ENCODE assay signal across 17 cellular contexts in genomic region chr6:107533415-107534059, GRCh38.
"Had no signal": no experiment of that assay in that cellular context is flagged by ENCODE, and none has a peak within 500 bp of the region (broad histone marks: within the 10 kb centered on the region; RNA-seq: fewer than 3 reads in every experiment).

No MANE protein-coding gene starts in this region.

- H3K27ac Mint-ChIP-seq: activated naive CD4-positive, alpha-beta T cell treated with anti-CD3 and anti-CD28 coated beads, Interleukin-2, amount 50 U/mL, for 72 hours; activated T-helper 1 cell treated with anti-CD3 and anti-CD28 coated beads, Interleukin-12 subunit alpha, Interleukin-12 subunit beta, Interleukin-2, Interleukin-4 antibody, amounts not matched to agents 30 ng/mL and 10 ng/mL and 1 ng/mL, durations not matched to agents 14 hours and 24 hours and 36 hours; natural killer cell; stimulated activated effector memory CD8-positive, alpha-beta T cell treated with anti-CD3 and anti-CD28 coated beads, Interleukin-12 subunit alpha, Interleukin-12 subunit beta, amount 100 ng/mL, for 72 hours had no signal

- ATAC-seq: activated naive CD4-positive, alpha-beta T cell treated with anti-CD3 and anti-CD28 coated beads, Interleukin-2, amount 50 U/mL, for 72 hours; lower lobe of right lung; natural killer cell; stimulated activated effector memory CD8-positive, alpha-beta T cell treated with anti-CD3 and anti-CD28 coated beads, Interleukin-12 subunit alpha, Interleukin-12 subunit beta, amount 100 ng/mL, for 72 hours had no signal

- H3K4me3 Mint-ChIP-seq: activated T-helper 1 cell treated with anti-CD3 and anti-CD28 coated beads, Interleukin-12 subunit alpha, Interleukin-12 subunit beta, Interleukin-2, Interleukin-4 antibody, amounts not matched to agents 30 ng/mL and 10 ng/mL and 1 ng/mL, durations not matched to agents 14 hours and 24 hours and 36 hours; natural killer cell; stimulated activated effector memory CD8-positive, alpha-beta T cell treated with anti-CD3 and anti-CD28 coated beads, Interleukin-12 subunit alpha, Interleukin-12 subunit beta, amount 100 ng/mL, for 72 hours had no signal

- H3K9me3 Mint-ChIP-seq: activated naive CD4-positive, alpha-beta T cell treated with anti-CD3 and anti-CD28 coated beads, Interleukin-2, amount 50 U/mL, for 72 hours; activated T-helper 1 cell treated with anti-CD3 and anti-CD28 coated beads, Interleukin-12 subunit alpha, Interleukin-12 subunit beta, Interleukin-2, Interleukin-4 antibody, amounts not matched to agents 30 ng/mL and 10 ng/mL and 1 ng/mL, durations not matched to agents 14 hours and 24 hours and 36 hours; natural killer cell; stimulated activated effector memory CD8-positive, alpha-beta T cell treated with anti-CD3 and anti-CD28 coated beads, Interleukin-12 subunit alpha, Interleukin-12 subunit beta, amount 100 ng/mL, for 72 hours had no signal

- DNase-seq: activated CD4-positive, alpha-beta T cell treated with anti-CD3 and anti-CD28 coated beads, Interleukin-2, amount 50 U/mL, for 4 hours; activated gamma-delta T cell treated with Interleukin-2 at 50 U/mL for 16 hours; adrenal gland; lower lobe of right lung; natural killer cell; occipital lobe; small intestine; stimulated activated CD4-positive, alpha-beta T cell treated with anti-CD3 and anti-CD28 coated beads, Interleukin-4, amount 100 ng/mL, for 24 hours; stomach; SW 1271; T-helper 2 cell; WERI-Rb-1 had no signal

- H3K4me3 ChIP-seq: adrenal gland, dorsolateral prefrontal cortex, lower lobe of right lung, stomach, upper lobe of left lung had no signal

- H3K4me1 Mint-ChIP-seq: natural killer cell; stimulated activated effector memory CD8-positive, alpha-beta T cell treated with anti-CD3 and anti-CD28 coated beads, Interleukin-12 subunit alpha, Interleukin-12 subunit beta, amount 100 ng/mL, for 72 hours had no signal

- H3K9me3 ChIP-seq: adrenal gland, lower lobe of right lung, stomach, upper lobe of left lung had no signal

- H3K27me3 ChIP-seq: adrenal gland, dorsolateral prefrontal cortex, stomach, upper lobe of left lung had no signal

- H3K36me3 ChIP-seq: adrenal gland, lower lobe of right lung, stomach, upper lobe of left lung, WERI-Rb-1 had no signal

- H3K27ac ChIP-seq: adrenal gland, lower lobe of right lung, stomach, upper lobe of left lung, WERI-Rb-1 had no signal

- H3K4me1 ChIP-seq: adrenal gland had no signal

- H3K36me3 Mint-ChIP-seq: activated naive CD4-positive, alpha-beta T cell treated with anti-CD3 and anti-CD28 coated beads, Interleukin-2, amount 50 U/mL, for 72 hours; natural killer cell; stimulated activated effector memory CD8-positive, alpha-beta T cell treated with anti-CD3 and anti-CD28 coated beads, Interleukin-12 subunit alpha, Interleukin-12 subunit beta, amount 100 ng/mL, for 72 hours had no signal
